In genomic region chr19:979318-979741, GRCh38 we compare ENCODE assay signal across 1 cellular context.
TF ChIP-seq lines count a peak whose summit lies in the region.

No MANE protein-coding gene starts in this region.

TF ChIP-seq in HepG2, 621 proteins besides CTCF, POLR2A, EP300 and RAD21:
- no peak for TF ChIP-seq MXD3 (CRISPR knock-in tag; IDR thresholded peaks at IDR 0.05)
- peak; percentile 58 for TF ChIP-seq AGO1 (IDR thresholded peaks at IDR 0.05; ENCODE audit: low read depth, low read length, poor library complexity, severe bottlenecking)
- no peak for TF ChIP-seq KLF16 (CRISPR knock-in tag; IDR thresholded peaks at IDR 0.05)
- no peak for TF ChIP-seq ZNF282 (IDR thresholded peaks at IDR 0.05; ENCODE audit: partially characterized antibody)
- TF ChIP-seq PATZ1 (CRISPR knock-in tag; IDR thresholded peaks at IDR 0.05) = peak; percentile 32; the same call in 1 of the 2 replicates
- TF ChIP-seq ZNF383 (CRISPR knock-in tag; IDR thresholded peaks at IDR 0.05; ENCODE audit: borderline replicate concordance) = 0 out of 2 replicates have a peak, but pooled peaks have one; percentile 1
- TF ChIP-seq HMGXB4 (CRISPR knock-in tag; IDR thresholded peaks at IDR 0.05; ENCODE audit: borderline replicate concordance in 1 of 2, low read depth in 1 of 2) = no peak
- peak; percentile 57 for TF ChIP-seq AGO2 (optimal IDR thresholded peaks at IDR 0.05; ENCODE audit: low read depth, low read length)
- 0 out of 2 replicates have a peak, but pooled peaks have one; percentile 14 for TF ChIP-seq SALL1 (CRISPR knock-in tag; IDR thresholded peaks at IDR 0.05)
